In genomic region chr2:227163998-227164744, GRCh38 we compare ENCODE assay signal across 8 cellular contexts. TPM values are rescaled to one million over a fixed set of nuclear protein-coding genes. Genes with fewer than 3 reads are reported as not detected.
DNase-seq lines count a peak whose midpoint lies in the region; ATAC-seq and TF ChIP-seq lines count a peak whose summit lies in the region.

Gene COL4A3, plus strand, starts transcription at chr2:227164624. Its CDS starts 103 bp downstream, at chr2:227164727.
Gene COL4A4, minus strand, starts transcription at chr2:227164205. Its CDS starts 16,722 bp downstream, at chr2:227147483.

- in situ Hi-C loops in gastrocnemius medialis (cut with MboI; ENCODE audit: low sequenced_read_pairs in 4 of 4), result no loop called here

- no peaks in the 10 kb centered on the region for H3K27me3 ChIP-seq in right atrium auricular region
- H3K27me3 ChIP-seq in gastrocnemius medialis, result no peaks in the 10 kb centered on the region

- DNase-seq in NCI-H1092 treated with DMSO at 0.1 percent for 48 hours (lab: John Stamatoyannopoulos, UW) (peak; percentile 4), NCI-H1092 (lab: John Stamatoyannopoulos, UW) (no peak), right atrium auricular region (ENCODE audit: low spot score) (peak; percentile 69), gastrocnemius medialis (peak; percentile 72 to 76), NOMO-1 treated with dmso at 0.1 percent for 144 hours (lab: John Stamatoyannopoulos, UW; ENCODE audit: unreplicated experiment) (no peak)
- peak; percentile 53 for DNase-seq in activated CD8-positive, alpha-beta memory T cell treated with anti-CD3 and anti-CD28 coated beads, Interleukin-2, amount 50 U/mL, for 48 hours

- intact Hi-C loops in gastrocnemius medialis (cut with DNase I; ENCODE audit: low total_unique reads), result loop anchor here (1.0 to 2.0 kb wide), 2 partner anchors 25 to 64 kb away; no protein-coding TSS in a partner anchor

- H3K27ac ChIP-seq in right atrium auricular region (peak within 1 kb of the TSS; percentile 85 to 86), gastrocnemius medialis (peak within 1 kb of the TSS; percentile 86 to 99 (median 93))

- H3K4me1 ChIP-seq in right atrium auricular region (peaks cover 0 to 7% of the 10 kb centered on the region in 2 donors), gastrocnemius medialis (peaks cover 33 to 65% of the 10 kb centered on the region in 2 donors)

- H3K36me3 ChIP-seq in right atrium auricular region (no peaks in the 10 kb centered on the region), gastrocnemius medialis (no peaks in the 10 kb centered on the region)

- no peak for TF ChIP-seq CTCF in right atrium auricular region (IDR thresholded peaks at IDR 0.05)
- no peak for TF ChIP-seq CTCF in gastrocnemius medialis (IDR thresholded peaks at IDR 0.05 in 4 of 5, conservative IDR thresholded peaks at IDR 0.05 in 1 of 5)

- H3K9me3 ChIP-seq in right atrium auricular region (no peaks in the 10 kb centered on the region), gastrocnemius medialis (no peaks in the 10 kb centered on the region)

- H3K4me3 ChIP-seq in right atrium auricular region (peak within 1 kb of the TSS; percentile 67 to 76), gastrocnemius medialis (peak within 1 kb of the TSS; percentile 70 to 81 (median 72))

- ATAC-seq in GM21423 (IDR thresholded peaks at IDR 0.05; ENCODE audit: unreplicated experiment) (peak; percentile 49), HG03565 (IDR thresholded peaks at IDR 0.05; ENCODE audit: unreplicated experiment) (peak; percentile 35), gastrocnemius medialis (peak; percentile 81 to 84)

- TF ChIP-seq POLR2A in gastrocnemius medialis (IDR thresholded peaks at IDR 0.05), result peak; percentile 42 to 72

RNA-seq across cellular contexts. Expression of gene COL4A3, which starts in this region (rescaled TPM):
- total RNA-seq in right atrium auricular region (1 to 10 TPM; 2.7 to 8.0 TPM), gastrocnemius medialis (10 to 100 TPM in 1 of 4 donors, 1 to 10 TPM in 3; 1.9 to 66.8 (median 3.8) TPM)

RNA-seq across cellular contexts. Expression of gene COL4A4, which starts in this region (rescaled TPM):
- total RNA-seq in right atrium auricular region (10 to 100 TPM in 1 of 2 donors, 1 to 10 TPM in 1; 3.8 to 10.0 TPM), gastrocnemius medialis (10 to 100 TPM in 1 of 4 donors, 1 to 10 TPM in 3; 2.0 to 11.4 (median 5.7) TPM)

Comparison
In these comparisons a context has a peak if more than half of its experiments do, and no peak if none do; other contexts are left out.
1. DNase-seq: peak in NCI-H1092 treated with DMSO at 0.1 percent for 48 hours (single experiment), activated CD8-positive, alpha-beta memory T cell treated with anti-CD3 and anti-CD28 coated beads, Interleukin-2, amount 50 U/mL, for 48 hours (single experiment), right atrium auricular region (single experiment) and gastrocnemius medialis (2 of 2); none in NCI-H1092 (single experiment) and NOMO-1 treated with dmso at 0.1 percent for 144 hours (single experiment).
2. Peak in every context shown above with its lines, with median percentiles within 50 percentile points of each other: ATAC-seq.